ENCODE assay signal across 13 cellular contexts in the genomic region with DNA sequence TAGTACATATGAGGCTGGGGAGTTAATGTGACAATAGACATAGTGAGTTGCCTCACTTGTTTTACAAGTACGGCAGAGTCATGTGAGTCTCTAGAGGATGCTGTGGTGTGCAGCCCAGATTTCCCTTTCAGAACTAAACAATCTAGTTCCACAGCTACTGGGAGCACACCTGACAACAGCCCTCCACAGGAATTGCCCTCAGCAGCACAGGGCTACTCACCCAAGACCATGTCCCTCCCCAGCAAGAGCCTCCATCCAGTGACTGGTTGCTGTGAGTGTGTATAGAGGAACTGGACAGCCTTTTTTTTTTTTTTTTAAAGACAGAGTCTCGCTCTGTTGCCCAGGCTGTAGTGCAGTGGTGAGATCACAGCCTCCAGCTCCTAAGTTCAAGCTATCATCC. TPM values are rescaled to one million over a fixed set of nuclear protein-coding genes. Genes with fewer than 3 reads are reported as not detected.
DNase-seq lines count a peak whose midpoint lies in the region; ATAC-seq and TF ChIP-seq lines count a peak whose summit lies in the region.
"Had no signal": no experiment of that assay in that cellular context is flagged by ENCODE, and none has a peak within 500 bp of the region (broad histone marks: within the 10 kb centered on the region; RNA-seq: fewer than 3 reads in every experiment).

No MANE protein-coding gene starts in this region.

- no peaks in the 10 kb centered on the region for H3K27me3 ChIP-seq in CD8-positive, alpha-beta T cell (ENCODE audit: insufficient read depth, low read length)

- intact Hi-C loops in CD8-positive, alpha-beta T cell (cut with DNase I, micrococcal nuclease): no loop called here
- intact Hi-C loops in Right ventricle myocardium inferior (cut with DNase I): no loop called here

- TF ChIP-seq CTCF in CD8-positive, alpha-beta T cell (IDR thresholded peaks at IDR 0.05): no peak

- ATAC-seq in GM18517 (IDR thresholded peaks at IDR 0.05; ENCODE audit: unreplicated experiment) (peak; percentile 30), GM21528 (IDR thresholded peaks at IDR 0.05; ENCODE audit: low FRiP score, unreplicated experiment) (peak; percentile 50), HG03159 (IDR thresholded peaks at IDR 0.05; ENCODE audit: unreplicated experiment) (peak; percentile 50), Right ventricle myocardium inferior (no peak)
- no peak for ATAC-seq in CD8-positive, alpha-beta T cell
- ATAC-seq: activated T-cell treated with anti-CD3 and anti-CD28 coated beads, Interleukin-2, amount 50 U/mL, for 72 hours had no signal

- H3K9me3 ChIP-seq in CD8-positive, alpha-beta T cell (ENCODE audit: low read length): no peaks in the 10 kb centered on the region
- H3K9me3 ChIP-seq: thoracic aorta had no signal

- no peaks in the 10 kb centered on the region for H3K4me1 ChIP-seq in CD8-positive, alpha-beta T cell (ENCODE audit: insufficient read depth, low read length)

- no peak overlapping the region for H3K27ac ChIP-seq in CD8-positive, alpha-beta T cell (ENCODE audit: low read depth, low read length)
- H3K27ac ChIP-seq: thoracic aorta had no signal

- POLR2A ChIA-PET in CD8-positive, alpha-beta T cell (lab: Charles Lee): no interaction called here

- CTCF ChIA-PET in CD8-positive, alpha-beta T cell (lab: Charles Lee): no interaction called here

- H3K36me3 Mint-ChIP-seq in CD8-positive, alpha-beta T cell: no peaks in the 10 kb centered on the region

- no peak overlapping the region for H3K4me3 Mint-ChIP-seq in CD8-positive, alpha-beta T cell
- H3K4me3 Mint-ChIP-seq: activated T-cell treated with anti-CD3 and anti-CD28 coated beads, Interleukin-2, amount 50 U/mL, for 72 hours; central memory CD8-positive, alpha-beta T cell had no signal

- H3K27ac Mint-ChIP-seq in CD8-positive, alpha-beta T cell: no peak overlapping the region
- H3K27ac Mint-ChIP-seq: activated T-cell treated with anti-CD3 and anti-CD28 coated beads, Interleukin-2, amount 50 U/mL, for 72 hours had no signal

- H3K36me3 ChIP-seq in CD8-positive, alpha-beta T cell (ENCODE audit: insufficient read depth, low read length): no peaks in the 10 kb centered on the region
- H3K36me3 ChIP-seq: thoracic aorta had no signal

- no peaks in the 10 kb centered on the region for H3K27me3 Mint-ChIP-seq in CD8-positive, alpha-beta T cell (ENCODE audit: low read depth)
- H3K27me3 Mint-ChIP-seq: central memory CD8-positive, alpha-beta T cell had no signal

- no peaks in the 10 kb centered on the region for H3K9me3 Mint-ChIP-seq in CD8-positive, alpha-beta T cell
- H3K9me3 Mint-ChIP-seq: activated T-cell treated with anti-CD3 and anti-CD28 coated beads, Interleukin-2, amount 50 U/mL, for 72 hours had no signal

- DNase-seq in germinal center (ENCODE audit: low spot score) (peak; percentile 69), NCI-H1694 (lab: John Stamatoyannopoulos, UW) (no peak), Right ventricle myocardium inferior (ENCODE audit: missing footprints) (no peak)
- DNase-seq in CD8-positive, alpha-beta T cell: no peak
- DNase-seq in effector CD8-positive, alpha-beta T cell (lab: John Stamatoyannopoulos, UW): no peak
- DNase-seq: activated T-cell treated with anti-CD3 and anti-CD28 coated beads, Interleukin-2, amount 50 U/mL, for 72 hours; COR-L47; NCI-H187 treated with DMSO at 0.1 percent for 48 hours had no signal

- H3K4me1 Mint-ChIP-seq in CD8-positive, alpha-beta T cell (ENCODE audit: low read depth): no peaks in the 10 kb centered on the region
- H3K4me1 Mint-ChIP-seq: central memory CD8-positive, alpha-beta T cell had no signal

- H3K4me3 ChIP-seq in CD8-positive, alpha-beta T cell (ENCODE audit: low read depth, low read length): no peak overlapping the region
- H3K4me3 ChIP-seq: thoracic aorta had no signal

RNA-seq across cellular contexts. Expression of a gene that starts 40.2 kb away (rescaled TPM):
- 10 to 100 TPM in 1 of 2 experiments, 1 to 10 TPM in 1; 9.5 to 14.2 TPM for total RNA-seq in CD8-positive, alpha-beta T cell
- 40.0 TPM for total RNA-seq in Right ventricle myocardium inferior

Comparison
In these comparisons a context has a peak if more than half of its experiments do, and no peak if none do; other contexts are left out.
1. ATAC-seq: peak in GM18517 (single experiment), GM21528 (single experiment) and HG03159 (single experiment); none in CD8-positive, alpha-beta T cell (single experiment) and Right ventricle myocardium inferior (single experiment).